Comparison of ENCODE assay signal across 2 cellular contexts in genomic region chr13:41054212-41054877, GRCh38.
TF ChIP-seq lines count a peak whose summit lies in the region.

No MANE protein-coding gene starts in this region.

TF ChIP-seq in HCT116, 20 proteins besides CTCF, POLR2A, EP300 and RAD21:
- TF ChIP-seq JUND (IDR thresholded peaks at IDR 0.05): no peak
- TF ChIP-seq CEBPB (IDR thresholded peaks at IDR 0.05; ENCODE audit: low read depth): no peak
- TF ChIP-seq ATF3 (IDR thresholded peaks at IDR 0.05): no peak
- TF ChIP-seq EGR1 (IDR thresholded peaks at IDR 0.05; ENCODE audit: low read depth): no peak
- no peak for TF ChIP-seq ZNF274 (IDR thresholded peaks at IDR 0.05; ENCODE audit: low read depth, low read length)
- TF ChIP-seq EZH2phosphoT487 (IDR thresholded peaks at IDR 0.05; ENCODE audit: borderline replicate concordance): no peak
- no peak for TF ChIP-seq ELF1 (IDR thresholded peaks at IDR 0.05; ENCODE audit: borderline replicate concordance, low read depth)
- no peak for TF ChIP-seq REST (IDR thresholded peaks at IDR 0.05; ENCODE audit: low read depth)
- no peak for TF ChIP-seq TCF7L2 (IDR thresholded peaks at IDR 0.05; ENCODE audit: borderline replicate concordance, extremely low read depth, insufficient read depth, insufficient read length)
- no peak for TF ChIP-seq FOSL1 (IDR thresholded peaks at IDR 0.05; ENCODE audit: low read depth)

TF ChIP-seq in HepG2, 621 proteins besides CTCF, POLR2A, EP300 and RAD21 (continues in another document):
- TF ChIP-seq ZNF468 (CRISPR knock-in tag; IDR thresholded peaks at IDR 0.05): no peak
- TF ChIP-seq REL (CRISPR knock-in tag; conservative IDR thresholded peaks at IDR 0.05): no peak
- TF ChIP-seq ZBTB20 (CRISPR knock-in tag; IDR thresholded peaks at IDR 0.05; ENCODE audit: borderline replicate concordance, low read depth): no peak
- peak; percentile 52 for TF ChIP-seq HNF4A (CRISPR knock-in tag; IDR thresholded peaks at IDR 0.05)
- no peak for TF ChIP-seq POLR2AphosphoS2 (IDR thresholded peaks at IDR 0.05; ENCODE audit: low read depth, low read length)
- no peak for TF ChIP-seq ZNF234 (CRISPR knock-in tag; conservative IDR thresholded peaks at IDR 0.05)
- TF ChIP-seq ZNF232 (CRISPR knock-in tag; IDR thresholded peaks at IDR 0.05; ENCODE audit: borderline replicate concordance): no peak
- no peak for TF ChIP-seq REXO4 (CRISPR knock-in tag; IDR thresholded peaks at IDR 0.05; ENCODE audit: borderline replicate concordance)
- peak; percentile 48; the same call in 1 of the 2 replicates for TF ChIP-seq MIXL1 (CRISPR knock-in tag; IDR thresholded peaks at IDR 0.05)
- no peak for TF ChIP-seq ZBTB3 (CRISPR knock-in tag; IDR thresholded peaks at IDR 0.05; ENCODE audit: borderline replicate concordance, low read depth)
- no peak for TF ChIP-seq MYPOP (CRISPR knock-in tag; IDR thresholded peaks at IDR 0.05)
- TF ChIP-seq GMEB2 (CRISPR knock-in tag; IDR thresholded peaks at IDR 0.05; ENCODE audit: low read depth): no peak
- TF ChIP-seq ZNF569 (CRISPR knock-in tag; IDR thresholded peaks at IDR 0.05; ENCODE audit: borderline replicate concordance): no peak
- peak; percentile 45 for TF ChIP-seq SMC3 (IDR thresholded peaks at IDR 0.05; ENCODE audit: low read length)
- TF ChIP-seq STAG1 (CRISPR knock-in tag; IDR thresholded peaks at IDR 0.05): peak; percentile 51
- no peak for TF ChIP-seq HNRNPH1 (optimal IDR thresholded peaks at IDR 0.05; ENCODE audit: low read depth, low read length)
- TF ChIP-seq PHF20 (CRISPR knock-in tag; IDR thresholded peaks at IDR 0.05): no peak
- no peak for TF ChIP-seq ZBTB40 (IDR thresholded peaks at IDR 0.05)
- no peak for TF ChIP-seq ZBTB40 (CRISPR knock-in tag; IDR thresholded peaks at IDR 0.05)
- no peak for TF ChIP-seq HMG20B (CRISPR knock-in tag; conservative IDR thresholded peaks at IDR 0.05)
- no peak for TF ChIP-seq SOX5 (CRISPR knock-in tag; IDR thresholded peaks at IDR 0.05; ENCODE audit: borderline replicate concordance)
- no peak for TF ChIP-seq ZSCAN12 (CRISPR knock-in tag; IDR thresholded peaks at IDR 0.05)
- TF ChIP-seq GFI1 (CRISPR knock-in tag; IDR thresholded peaks at IDR 0.05; ENCODE audit: borderline replicate concordance): 0 out of 2 replicates have a peak, but pooled peaks have one; percentile 16
- TF ChIP-seq ZNF878 (CRISPR knock-in tag; IDR thresholded peaks at IDR 0.05): no peak
- peak; percentile 42; the same call in 1 of the 2 replicates for TF ChIP-seq ZNF263 (CRISPR knock-in tag; IDR thresholded peaks at IDR 0.05)
- TF ChIP-seq NR2F6 (IDR thresholded peaks at IDR 0.05): peak; percentile 55
- TF ChIP-seq NR2F6 (CRISPR knock-in tag; IDR thresholded peaks at IDR 0.05): 0 out of 2 replicates have a peak, but pooled peaks have one; percentile 23
- 0 out of 2 replicates have a peak, but pooled peaks have one; percentile 24 for TF ChIP-seq ZSCAN30 (CRISPR knock-in tag; IDR thresholded peaks at IDR 0.05)
- no peak for TF ChIP-seq TSC22D2 (CRISPR knock-in tag; IDR thresholded peaks at IDR 0.05; ENCODE audit: borderline replicate concordance)
- TF ChIP-seq ZNF337 (CRISPR knock-in tag; IDR thresholded peaks at IDR 0.05; ENCODE audit: borderline replicate concordance, low read depth): no peak
- TF ChIP-seq CREB1 (IDR thresholded peaks at IDR 0.05): no peak
- TF ChIP-seq CREB1 (CRISPR knock-in tag; IDR thresholded peaks at IDR 0.05): no peak
- TF ChIP-seq ZBTB25 (CRISPR knock-in tag; IDR thresholded peaks at IDR 0.05): no peak
- TF ChIP-seq ARID5B (CRISPR knock-in tag; IDR thresholded peaks at IDR 0.05): peak; percentile 9; the same call in 1 of the 2 replicates
- TF ChIP-seq KDM1A (CRISPR knock-in tag; IDR thresholded peaks at IDR 0.05): no peak
- TF ChIP-seq RARA (CRISPR knock-in tag; IDR thresholded peaks at IDR 0.05): 0 out of 2 replicates have a peak, but pooled peaks have one; percentile 24
- TF ChIP-seq ARID3A (IDR thresholded peaks at IDR 0.05; ENCODE audit: low read depth, low read length): peak; percentile 82
